In genomic region chr4:173170210-173170778, GRCh38 we compare ENCODE assay signal across 8 cellular contexts. TPM values are rescaled to one million over a fixed set of nuclear protein-coding genes. Genes with fewer than 3 reads are reported as not detected.
A peak's percentile ranks its signal among the peaks of the same experiment; 100 is the strongest.
DNase-seq lines count a peak whose midpoint lies in the region; ATAC-seq and TF ChIP-seq lines count a peak whose summit lies in the region.

No MANE protein-coding gene starts in this region.

- peak overlapping the region; percentile 63 to 92 (median 85) for H3K27ac Mint-ChIP-seq in nephron

- peak overlapping the region; percentile 89 to 93 (median 90) for H3K4me3 Mint-ChIP-seq in nephron

- peaks cover 14 to 46% of the 10 kb centered on the region in 2 donors for H3K4me1 ChIP-seq in duodenal mucosa (ENCODE audit: control insufficient read depth in 1 of 2, insufficient read depth in 2 of 2, low read length in 2 of 2)

- H3K36me3 ChIP-seq in MG63, result peaks cover 6% of the 10 kb centered on the region
- no peaks in the 10 kb centered on the region for H3K36me3 ChIP-seq in duodenal mucosa (ENCODE audit: control insufficient read depth in 1 of 2, insufficient read depth in 2 of 2, low read length in 2 of 2)

- peak overlapping the region; percentile 59 for H3K4me3 ChIP-seq in MG63
- peak overlapping the region; percentile 78 to 86 for H3K4me3 ChIP-seq in duodenal mucosa (ENCODE audit: low read depth in 1 of 2, low read length in 2 of 2)

- H3K36me3 Mint-ChIP-seq in nephron (ENCODE audit: low read depth), result no peaks in the 10 kb centered on the region

- peaks cover 26% of the 10 kb centered on the region for H3K4me1 Mint-ChIP-seq in nephron

- DNase-seq in MG63, result no peak
- DNase-seq in GM10266 (ENCODE audit: extremely low spot score), result no peak
- no peak for DNase-seq in mesenteric fat pad (ENCODE audit: low spot score)
- no peak for DNase-seq in CD1c-positive myeloid dendritic cell (ENCODE audit: extremely low spot score)

- H3K27me3 Mint-ChIP-seq in nephron (ENCODE audit: low read depth), result no peaks in the 10 kb centered on the region

- TF ChIP-seq CTCF in C4-2B (conservative IDR thresholded peaks at IDR 0.05) (no peak), nephron (IDR thresholded peaks at IDR 0.05; ENCODE audit: unreplicated experiment in 3 of 3) (no peak), GM10266 (IDR thresholded peaks at IDR 0.05; ENCODE audit: control insufficient read depth, insufficient read depth, low read depth, missing control alignments) (no peak)

- no peaks in the 10 kb centered on the region for H3K9me3 ChIP-seq in MG63
- no peaks in the 10 kb centered on the region for H3K9me3 ChIP-seq in duodenal mucosa (ENCODE audit: control insufficient read depth in 1 of 2, low read length in 2 of 2)

- peak overlapping the region; percentile 65 to 79 for H3K9ac ChIP-seq in duodenal mucosa (ENCODE audit: low read depth in 1 of 2, low read length in 2 of 2)

- H3K9me3 Mint-ChIP-seq in nephron, result no peaks in the 10 kb centered on the region

- no peak for ATAC-seq in HG02970 (IDR thresholded peaks at IDR 0.05; ENCODE audit: low FRiP score, unreplicated experiment)

- peak overlapping the region; percentile 95 for H3K27ac ChIP-seq in C4-2B
- H3K27ac ChIP-seq in duodenal mucosa (ENCODE audit: low read depth, low read length), result peak overlapping the region; percentile 74

- H3K27me3 ChIP-seq in MG63, result no peaks in the 10 kb centered on the region
- no peaks in the 10 kb centered on the region for H3K27me3 ChIP-seq in duodenal mucosa (ENCODE audit: control insufficient read depth in 1 of 2, insufficient read depth in 2 of 2, low read length in 2 of 2)

RNA-seq across cellular contexts. Expression of gene GALNT7, which starts 1.7 kb away (rescaled TPM):
- total RNA-seq in MG63 (2014; rRNA removed; shearing (Covaris generic); ENCODE audit: low replicate concordance), result 22.6 and 33.7 TPM in 2 replicates
- total RNA-seq in mesenteric fat pad, result 9.8 TPM
